In the genomic region with DNA sequence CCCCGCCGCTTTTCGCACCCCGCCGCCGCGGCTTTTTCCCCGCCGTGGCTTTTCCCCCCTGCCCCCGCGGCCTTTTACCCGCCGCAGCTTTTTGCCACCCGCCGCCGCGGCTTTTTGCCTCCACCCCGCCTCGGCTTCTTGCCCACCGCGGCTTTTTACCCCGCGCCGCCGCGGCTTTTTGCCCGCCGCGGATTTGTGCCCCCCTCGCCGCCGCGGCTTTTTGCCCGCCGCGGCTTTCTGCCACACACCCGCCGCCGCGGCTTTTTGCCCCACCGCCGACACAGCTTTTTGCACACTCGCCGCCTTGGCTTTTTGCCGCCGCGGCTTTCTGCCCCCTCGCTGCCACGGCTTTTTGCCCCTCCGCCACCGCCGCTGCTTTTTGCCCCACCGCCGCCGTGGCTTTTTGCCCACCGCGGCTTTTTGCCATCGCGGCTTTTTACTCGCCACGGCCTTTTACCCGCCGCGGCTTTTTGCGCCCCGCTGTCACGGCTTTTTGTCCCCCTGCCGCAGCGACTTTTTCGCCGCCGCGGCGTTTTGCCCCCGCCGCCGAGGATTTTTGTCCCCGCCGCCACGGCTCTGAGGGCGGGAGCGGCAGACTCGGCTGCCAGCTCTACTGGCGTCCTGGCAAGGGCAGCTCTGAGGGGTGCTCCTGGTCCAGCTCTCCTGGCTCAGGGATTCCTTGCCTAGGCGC, we compare ENCODE assay signal across 8 cellular contexts.
DNase-seq lines count a peak whose midpoint lies in the region; ATAC-seq, FAIRE-seq and TF ChIP-seq lines count a peak whose summit lies in the region.
"Not testable (repeated sequence)": the region's sequence is repeated elsewhere in the genome, so short reads cannot be mapped to it uniquely, and the experiment has no call there.

No MANE protein-coding gene starts in this region.

- peaks cover 7 to 16% (median 13%) of the 10 kb centered on the region in 11 donors for H3K9me3 Mint-ChIP-seq in naive thymus-derived CD4-positive, alpha-beta T cell

- H3K9ac ChIP-seq in GM23248 = not testable (repeated sequence)

- H3K36me3 ChIP-seq in GM23248 (ENCODE audit: low read depth); bronchial epithelial cell (ENCODE audit: control insufficient read depth, insufficient read depth, low read length); heart left ventricle; naive thymus-derived CD4-positive, alpha-beta T cell (ENCODE audit: control insufficient read depth in 2 of 3, insufficient read depth in 3 of 3, low read length in 3 of 3): not testable (repeated sequence)

- in situ Hi-C loops in GM23248 (cut with MboI) = not testable (repeated sequence)

- H3K27me3 Mint-ChIP-seq in naive thymus-derived CD4-positive, alpha-beta T cell = peaks cover 5 to 19% (median 16%) of the 10 kb centered on the region in 5 donors

- not testable (repeated sequence) for H4K20me1 ChIP-seq in GM23248 (ENCODE audit: insufficient read depth)

- not testable (repeated sequence) for ATAC-seq in heart left ventricle; naive thymus-derived CD4-positive, alpha-beta T cell

- 3 to 4% methylated on average over 9 to 51 of the region's 85 CpGs for WGBS in GM23248 (ENCODE audit: low coverage in 1 of 2, low lambda C conversion rate in 2 of 2, missing lambda C conversion rate in 2 of 2), 2 experiments
- 1 to 2% (median 2%) methylated on average over 21 to 85 of the region's 85 CpGs for WGBS in heart left ventricle, 4 donors

- H3K4me3 ChIP-seq in GM23248 = peak overlapping the region; percentile 35; the same call in 1 of the 2 replicates
- peak overlapping the region; percentile 8 for H3K4me3 ChIP-seq in bronchial epithelial cell (ENCODE audit: low read depth, low read length)
- peak overlapping the region in 11 of 12 donors; percentile 8 to 47 (median 36) for H3K4me3 ChIP-seq in heart left ventricle
- H3K4me3 ChIP-seq in naive thymus-derived CD4-positive, alpha-beta T cell (ENCODE audit: low read length) = not testable (repeated sequence)
- peak overlapping the region in 6 of 7 experiments; percentile 20 to 40 (median 26) for H3K4me3 ChIP-seq in skin epidermis

- not testable (repeated sequence) for TF ChIP-seq POLR2A in heart left ventricle (IDR thresholded peaks at IDR 0.05)

- H3K9me3 ChIP-seq in GM23248 (ENCODE audit: low read depth); heart left ventricle; naive thymus-derived CD4-positive, alpha-beta T cell (ENCODE audit: control insufficient read depth in 2 of 3, low read length in 3 of 3): not testable (repeated sequence)

- not testable (repeated sequence) for H3K27ac ChIP-seq in GM23248; heart left ventricle; naive thymus-derived CD4-positive, alpha-beta T cell (ENCODE audit: low read depth, low read length); skin epidermis

- not testable (repeated sequence) for FAIRE-seq in bronchial epithelial cell (lab: Jason Lieb, UNC)

- H3K36me3 Mint-ChIP-seq in naive thymus-derived CD4-positive, alpha-beta T cell = peaks cover 3 to 14% (median 12%) of the 10 kb centered on the region in 5 donors

- intact Hi-C loops in heart left ventricle (cut with DNase I); naive thymus-derived CD4-positive, alpha-beta T cell (cut with micrococcal nuclease): not testable (repeated sequence)

- not testable (repeated sequence) for H2AFZ ChIP-seq in GM23248

- H3K9me2 ChIP-seq in GM23248 (ENCODE audit: insufficient read depth) = not testable (repeated sequence)

- not testable (repeated sequence) for H3K27me3 ChIP-seq in GM23248 (replicated peaks; ENCODE audit: insufficient read depth); bronchial epithelial cell (ENCODE audit: control insufficient read depth, insufficient read depth, low read length); naive thymus-derived CD4-positive, alpha-beta T cell (ENCODE audit: control insufficient read depth in 2 of 2, insufficient read depth in 2 of 2, low read length in 2 of 2)
- H3K27me3 ChIP-seq in heart left ventricle = peaks cover 0 to 13% (median 5%) of the 10 kb centered on the region in 9 donors

- peak overlapping the region in 1 of 9 donors; percentile 46 for H3K27ac Mint-ChIP-seq in naive thymus-derived CD4-positive, alpha-beta T cell

- DNase-seq in GM23248; bronchial epithelial cell (ENCODE audit: low read depth): not testable (repeated sequence)
- DNase-seq in RPMI8226 = peak; percentile 7
- peak; percentile 39 for DNase-seq in activated T-cell treated with anti-CD3 and anti-CD28 coated beads, Interleukin-2, amount 50 U/mL, for 1 hour
- peak in 4 of 5 donors; percentile 5 to 19 (median 11) for DNase-seq in heart left ventricle
- peak in 6 of 9 donors; percentile 3 to 27 (median 13) for DNase-seq in naive thymus-derived CD4-positive, alpha-beta T cell
- DNase-seq in ureter (ENCODE audit: low spot score) = peak; percentile 41

- not testable (repeated sequence) for H3K4me1 ChIP-seq in GM23248 (ENCODE audit: insufficient read depth); heart left ventricle; naive thymus-derived CD4-positive, alpha-beta T cell (ENCODE audit: control insufficient read depth in 2 of 2, insufficient read depth in 2 of 2, low read length in 2 of 2)

- POLR2A ChIA-PET in naive thymus-derived CD4-positive, alpha-beta T cell (lab: Charles Lee) = not testable (repeated sequence)

- peak overlapping the region; percentile 28 for H3K4me2 ChIP-seq in GM23248 (ENCODE audit: unreplicated experiment)

- not testable (repeated sequence) for H3K79me2 ChIP-seq in GM23248 (ENCODE audit: insufficient read depth)

- not testable (repeated sequence) for H3F3A ChIP-seq in GM23248 (ENCODE audit: insufficient read depth)

- CTCF ChIA-PET in naive thymus-derived CD4-positive, alpha-beta T cell (lab: Charles Lee) = not testable (repeated sequence)

- peaks cover 0 to 14% (median 0%) of the 10 kb centered on the region in 7 donors for H3K4me1 Mint-ChIP-seq in naive thymus-derived CD4-positive, alpha-beta T cell

- TF ChIP-seq CTCF in bronchial epithelial cell (IDR thresholded peaks at IDR 0.05; ENCODE audit: insufficient read depth, low read length, severe bottlenecking); heart left ventricle (IDR thresholded peaks at IDR 0.05): not testable (repeated sequence)

- H3K4me3 Mint-ChIP-seq in naive thymus-derived CD4-positive, alpha-beta T cell = peak overlapping the region in 3 of 10 donors; percentile 17 to 72 (median 47)
